In genomic region chr16:63652091-63652490, GRCh38 we compare ENCODE assay signal across 17 cellular contexts.
"Had no signal": no experiment of that assay in that cellular context is flagged by ENCODE, and none has a peak within 500 bp of the region (broad histone marks: within the 10 kb centered on the region; RNA-seq: fewer than 3 reads in every experiment).

No MANE protein-coding gene starts in this region.

- H3K27me3 ChIP-seq: cardiac muscle cell, upper lobe of right lung had no signal

- H3K4me1 Mint-ChIP-seq: activated B cell treated with CpG ODN at 0.5 μM for 24 hours; activated CD4-positive, alpha-beta T cell treated with anti-CD3 and anti-CD28 coated beads, Interleukin-2, amount 10 ng/mL, durations not matched to agents 24 days and 14 days; activated naive CD4-positive, alpha-beta T cell treated with anti-CD3 and anti-CD28 coated beads, Interleukin-2, amount 10 ng/mL, durations not matched to agents 7 days and 5 days had no signal

- H3K9me3 ChIP-seq: upper lobe of right lung had no signal

- H3K27me3 Mint-ChIP-seq: activated B cell treated with CpG ODN at 0.5 μM for 24 hours; activated CD4-positive, alpha-beta T cell treated with anti-CD3 and anti-CD28 coated beads, Interleukin-2, amount 10 ng/mL, durations not matched to agents 24 days and 14 days; activated naive CD4-positive, alpha-beta T cell treated with anti-CD3 and anti-CD28 coated beads, Interleukin-2, amount 10 ng/mL, durations not matched to agents 7 days and 5 days; natural killer cell treated with Interleukin-12 subunit alpha and Interleukin-12 subunit beta and Interleukin-15 and Interleukin-18, amount 100 ng/mL, for 72 hours had no signal

- H3K27ac Mint-ChIP-seq: activated B cell treated with CpG ODN at 0.5 μM for 24 hours; activated CD4-positive, alpha-beta T cell treated with anti-CD3 and anti-CD28 coated beads, Interleukin-2, amount 10 ng/mL, durations not matched to agents 24 days and 14 days; activated naive CD4-positive, alpha-beta T cell treated with anti-CD3 and anti-CD28 coated beads, Interleukin-2, amount 10 ng/mL, durations not matched to agents 7 days and 5 days; activated T-helper 2 cell treated with anti-CD3 and anti-CD28 coated beads, Interferon-gamma antibody, Interleukin-2, Interleukin-4, amounts not matched to agents 10 μg/mL and 5 μg/mL and 100 μg/mL, durations not matched to agents 14 hours and 24 hours and 36 hours; natural killer cell treated with Interleukin-12 subunit alpha and Interleukin-12 subunit beta and Interleukin-15 and Interleukin-18, amount 100 ng/mL, for 72 hours had no signal

- H3K4me3 ChIP-seq: cardiac muscle cell, lung, upper lobe of right lung had no signal

- H3K4me1 ChIP-seq: upper lobe of right lung had no signal

- DNase-seq: activated B cell treated with CpG ODN at 0.5 μM for 24 hours; activated CD4-positive, alpha-beta T cell treated with anti-CD3 and anti-CD28 coated beads, Interleukin-2, amount 10 ng/mL, durations not matched to agents 24 days and 14 days; activated CD8-positive, alpha-beta memory T cell treated with anti-CD3 and anti-CD28 coated beads for 24 hours; activated naive CD4-positive, alpha-beta T cell treated with anti-CD3 and anti-CD28 coated beads, Interleukin-2, amount 10 ng/mL, durations not matched to agents 7 days and 5 days; activated T-cell treated with anti-CD3 and anti-CD28 coated beads for 4 hours; glutamatergic neuron; left colon; occipital lobe; stimulated activated CD4-positive, alpha-beta T cell treated with anti-CD3 and anti-CD28 coated beads, Interleukin-2, amount 100 ng/mL, for 48 hours; stimulated activated naive CD4-positive, alpha-beta T cell treated with Interleukin-2 at 50 U/mL for 16 hours; upper lobe of right lung had no signal

- H3K27ac ChIP-seq: cardiac muscle cell, upper lobe of right lung had no signal

- FAIRE-seq: endometrium had no signal

- H3K36me3 ChIP-seq: cardiac muscle cell, upper lobe of right lung had no signal

- ATAC-seq: esophagus mucosa; left colon; natural killer cell treated with Interleukin-12 subunit alpha and Interleukin-12 subunit beta and Interleukin-15 and Interleukin-18, amount 100 ng/mL, for 72 hours; upper lobe of right lung had no signal

- H3K4me3 Mint-ChIP-seq: activated B cell treated with CpG ODN at 0.5 μM for 24 hours; activated CD4-positive, alpha-beta T cell treated with anti-CD3 and anti-CD28 coated beads, Interleukin-2, amount 10 ng/mL, durations not matched to agents 24 days and 14 days; activated naive CD4-positive, alpha-beta T cell treated with anti-CD3 and anti-CD28 coated beads, Interleukin-2, amount 10 ng/mL, durations not matched to agents 7 days and 5 days; natural killer cell treated with Interleukin-12 subunit alpha and Interleukin-12 subunit beta and Interleukin-15 and Interleukin-18, amount 100 ng/mL, for 72 hours had no signal

- H3K36me3 Mint-ChIP-seq: activated naive CD4-positive, alpha-beta T cell treated with anti-CD3 and anti-CD28 coated beads, Interleukin-2, amount 10 ng/mL, durations not matched to agents 7 days and 5 days; natural killer cell treated with Interleukin-12 subunit alpha and Interleukin-12 subunit beta and Interleukin-15 and Interleukin-18, amount 100 ng/mL, for 72 hours had no signal
